ENCODE assay signal across 8 cellular contexts in genomic region chr5:26700759-26701384, GRCh38.
DNase-seq lines count a peak whose midpoint lies in the region; ATAC-seq lines count a peak whose summit lies in the region.

No MANE protein-coding gene starts in this region.

- DNase-seq in 8988T (peak; percentile 46), NCI-H146 treated with DMSO at 0.1 percent for 48 hours (lab: John Stamatoyannopoulos, UW; ENCODE audit: unreplicated experiment) (peak; percentile 67), SKM-1 (lab: John Stamatoyannopoulos, UW; ENCODE audit: unreplicated experiment) (peak; percentile 51), iPS-NIHi7 (ENCODE audit: extremely low spot score) (peak; percentile 10), germinal center (ENCODE audit: low spot score) (no peak)
- DNase-seq in activated T-cell treated with anti-CD3 and anti-CD28 coated beads, Interleukin-2, amount 50 U/mL, for 24 hours = no peak

- peaks cover 11% of the 10 kb centered on the region for H3K9me3 Mint-ChIP-seq in activated T-cell treated with anti-CD3 and anti-CD28 coated beads, Interleukin-2, amount 50 U/mL, for 24 hours

- no peak overlapping the region for H3K27ac Mint-ChIP-seq in activated T-cell treated with anti-CD3 and anti-CD28 coated beads, Interleukin-2, amount 50 U/mL, for 24 hours

- H3K36me3 Mint-ChIP-seq in activated T-cell treated with anti-CD3 and anti-CD28 coated beads, Interleukin-2, amount 50 U/mL, for 24 hours (ENCODE audit: low read depth) = no peaks in the 10 kb centered on the region

- no peak overlapping the region for H3K4me3 Mint-ChIP-seq in activated T-cell treated with anti-CD3 and anti-CD28 coated beads, Interleukin-2, amount 50 U/mL, for 24 hours

- ATAC-seq in GM21390 (IDR thresholded peaks at IDR 0.05; ENCODE audit: unreplicated experiment) (peak; percentile 64), GM18861 (IDR thresholded peaks at IDR 0.05; ENCODE audit: unreplicated experiment) (no peak)

- H3K27me3 Mint-ChIP-seq in activated T-cell treated with anti-CD3 and anti-CD28 coated beads, Interleukin-2, amount 50 U/mL, for 24 hours = no peaks in the 10 kb centered on the region

- no peaks in the 10 kb centered on the region for H3K4me1 Mint-ChIP-seq in activated T-cell treated with anti-CD3 and anti-CD28 coated beads, Interleukin-2, amount 50 U/mL, for 24 hours (ENCODE audit: low read depth)

Comparison
In these comparisons a context has a peak if more than half of its experiments do, and no peak if none do; other contexts are left out.
1. DNase-seq: peak in 8988T (single experiment), NCI-H146 treated with DMSO at 0.1 percent for 48 hours (single experiment), SKM-1 (single experiment) and iPS-NIHi7 (single experiment); none in germinal center (single experiment) and activated T-cell treated with anti-CD3 and anti-CD28 coated beads, Interleukin-2, amount 50 U/mL, for 24 hours (single experiment).